1 cellular context compared by ENCODE assay signal in genomic region chr11:58770627-58771457, GRCh38.
TF ChIP-seq lines count a peak whose summit lies in the region.

No MANE protein-coding gene starts in this region.

TF ChIP-seq in HCT116, 20 proteins besides CTCF, POLR2A, EP300 and RAD21 (continued from another document):
- TF ChIP-seq ZBTB33 (IDR thresholded peaks at IDR 0.05; ENCODE audit: extremely low read depth, insufficient replicate concordance, low read length) (no peak), JUND (IDR thresholded peaks at IDR 0.05) (peak; percentile 75), CEBPB (IDR thresholded peaks at IDR 0.05; ENCODE audit: low read depth) (no peak), POLR2AphosphoS5 (IDR thresholded peaks at IDR 0.05; ENCODE audit: low read depth, low read length) (no peak), REST (IDR thresholded peaks at IDR 0.05; ENCODE audit: low read depth) (no peak), FOSL1 (IDR thresholded peaks at IDR 0.05; ENCODE audit: low read depth) (peak; percentile 58), TCF7L2 (IDR thresholded peaks at IDR 0.05; ENCODE audit: borderline replicate concordance, extremely low read depth, insufficient read depth, insufficient read length) (no peak), SIN3A (IDR thresholded peaks at IDR 0.05; ENCODE audit: low read depth) (no peak), SRF (IDR thresholded peaks at IDR 0.05; ENCODE audit: low read depth) (peak; percentile 34; the same call in 1 of the 2 replicates), EGR1 (IDR thresholded peaks at IDR 0.05; ENCODE audit: low read depth) (0 out of 2 replicates have a peak, but pooled peaks have one; percentile 16), EZH2 (IDR thresholded peaks at IDR 0.05) (no peak), ELF1 (IDR thresholded peaks at IDR 0.05; ENCODE audit: borderline replicate concordance, low read depth) (no peak), SP1 (IDR thresholded peaks at IDR 0.05; ENCODE audit: low read depth) (peak; percentile 59), MAX (IDR thresholded peaks at IDR 0.05) (peak; percentile 67), ZNF274 (IDR thresholded peaks at IDR 0.05; ENCODE audit: low read depth, low read length) (no peak), CBX3 (IDR thresholded peaks at IDR 0.05; ENCODE audit: low read depth) (0 out of 2 replicates have a peak, but pooled peaks have one; percentile 46)
TF ChIP-seq in HCT116: peak in this region for 7.
